ENCODE assay signal across 7 cellular contexts in genomic region chr17:78343099-78343432, GRCh38. TPM values are rescaled to one million over a fixed set of nuclear protein-coding genes. Genes with fewer than 3 reads are reported as not detected.
DNase-seq lines count a peak whose midpoint lies in the region; ATAC-seq, FAIRE-seq and TF ChIP-seq lines count a peak whose summit lies in the region.

No MANE protein-coding gene starts in this region.

- H3K9me1 ChIP-seq in endothelial cell of umbilical vein (replicated peaks; ENCODE audit: control insufficient read depth, extremely low read depth, insufficient read depth, low read length): no peaks in the 10 kb centered on the region

- H3K27ac ChIP-seq in H9 (ENCODE audit: insufficient read length, low read depth, low read length) (no peak overlapping the region), endothelial cell of umbilical vein (ENCODE audit: insufficient read depth, low read depth, low read length) (peak overlapping the region; percentile 82)

- POLR2A ChIA-PET in endothelial cell of umbilical vein (lab: Charles Lee): interaction anchor here (1.5 to 2.3 kb wide), 3 partner anchors 16 to 18 kb away, joined by 6 to 12 read pairs (median 6); partner anchors contain the start of gene SOCS3
- POLR2A ChIA-PET in naive thymus-derived CD8-positive, alpha-beta T cell (lab: Charles Lee): interaction anchor here (0.5 to 6.0 kb wide), 11 partner anchors 9 to 1180 kb away, joined by 3 to 55 read pairs (median 6); partner anchors contain the start of genes PGS1 and SOCS3

- no peaks in the 10 kb centered on the region for H3K36me3 ChIP-seq in endothelial cell of umbilical vein (ENCODE audit: control insufficient read depth in 2 of 2, extremely low read depth in 1 of 2, insufficient read depth in 2 of 2, low read length in 2 of 2)
- no peaks in the 10 kb centered on the region for H3K36me3 ChIP-seq in HAP-1 (replicated peaks)

- no peak overlapping the region for H4K5ac ChIP-seq in H9 (ENCODE audit: insufficient read length, low read depth, low read length)

- peaks cover 58% of the 10 kb centered on the region for H3K27me3 Mint-ChIP-seq in H9 (ENCODE audit: low read depth)
- no peaks in the 10 kb centered on the region for H3K27me3 Mint-ChIP-seq in naive thymus-derived CD8-positive, alpha-beta T cell

- no peak for TF ChIP-seq CTCF in H9 (conservative IDR thresholded peaks at IDR 0.05)
- no peak for TF ChIP-seq CTCF in endothelial cell of umbilical vein (IDR thresholded peaks at IDR 0.05; ENCODE audit: extremely low read depth in 1 of 2, insufficient read depth in 1 of 2, low read depth in 1 of 2, low read length in 2 of 2)

- no TSS peak for BruUV-seq in endothelial cell of umbilical vein (replicated peaks; lab: Mats Ljungman, UMichigan)

- no peak overlapping the region for H2AK5ac ChIP-seq in H9 (ENCODE audit: insufficient read length, low read length)

- H3K4me3 Mint-ChIP-seq in H9: peak overlapping the region in 1 of 2 experiments; percentile 46; a peak in 2 of 5 replicates
- peak overlapping the region; percentile 67 to 87 (median 80) for H3K4me3 Mint-ChIP-seq in naive thymus-derived CD8-positive, alpha-beta T cell

- no peaks in the 10 kb centered on the region for H3K79me2 ChIP-seq in H9 (ENCODE audit: insufficient read depth, low read length)
- H3K79me2 ChIP-seq in endothelial cell of umbilical vein (ENCODE audit: control insufficient read depth, insufficient read depth, low read length): no peaks in the 10 kb centered on the region

- no peak overlapping the region for H3K23ac ChIP-seq in H9 (ENCODE audit: insufficient read length, low read depth, low read length)

- no peak overlapping the region for H4K8ac ChIP-seq in H9 (replicated peaks; ENCODE audit: insufficient read length, low read depth, low read length)

- H3K27me3 ChIP-seq in H9 (ENCODE audit: insufficient read depth, low read length): no peaks in the 10 kb centered on the region
- H3K27me3 ChIP-seq in endothelial cell of umbilical vein (ENCODE audit: control insufficient read depth in 2 of 2, insufficient read depth in 2 of 2, low read length in 2 of 2): no peaks in the 10 kb centered on the region
- peaks cover 3% of the 10 kb centered on the region; the same call in 1 of the 2 replicates for H3K27me3 ChIP-seq in HAP-1 (ENCODE audit: low read depth)

- H3K4me1 Mint-ChIP-seq in H9: peaks cover 11 to 15% of the 10 kb centered on the region in 2 experiments
- peaks cover 31 to 83% (median 76%) of the 10 kb centered on the region in 4 donors for H3K4me1 Mint-ChIP-seq in naive thymus-derived CD8-positive, alpha-beta T cell

- H2BK5ac ChIP-seq in H9 (ENCODE audit: insufficient read length, low read length): no peak overlapping the region

- no peak overlapping the region for H3K14ac ChIP-seq in H9 (ENCODE audit: insufficient read depth, low read length)

- no peak overlapping the region for H2BK120ac ChIP-seq in H9 (ENCODE audit: low read depth, low read length, poor library complexity, severe bottlenecking)

- DNase-seq in H9 (peak; percentile 75), SW480 (ENCODE audit: low spot score) (peak; percentile 68), endothelial cell of umbilical vein (ENCODE audit: low read depth, low spot score) (peak; percentile 48), SIG-M5 (lab: John Stamatoyannopoulos, UW) (no peak), HAP-1 (ENCODE audit: low spot score in 2 of 2) (no peak)
- peak in 1 of 10 donors; percentile 43 for DNase-seq in naive thymus-derived CD8-positive, alpha-beta T cell

- no peak overlapping the region for H3K9ac ChIP-seq in H9 (ENCODE audit: extremely low read depth, insufficient read length, low read length)
- H3K9ac ChIP-seq in endothelial cell of umbilical vein (replicated peaks; ENCODE audit: extremely low read depth, insufficient read depth, low read length): peak overlapping the region; percentile 85

- H3K27ac Mint-ChIP-seq in H9: peak overlapping the region in 1 of 3 experiments; percentile 34; a peak in 1 of 7 replicates
- H3K27ac Mint-ChIP-seq in naive thymus-derived CD8-positive, alpha-beta T cell: peak overlapping the region; percentile 92 to 99 (median 97)

- H3K23me2 ChIP-seq in H9 (ENCODE audit: insufficient read length, low read depth, low read length, poor library complexity, severe bottlenecking): no peaks in the 10 kb centered on the region

- dilution Hi-C loops in endothelial cell of umbilical vein (cut with MboI; ENCODE audit: extremely low pct_ligation_motif_present, low sequenced_read_pairs): no loop called here

- peak; percentile 23 to 41 for ATAC-seq in naive thymus-derived CD8-positive, alpha-beta T cell
- no peak for ATAC-seq in HG02763 (IDR thresholded peaks at IDR 0.05; ENCODE audit: unreplicated experiment)

- H4K20me1 ChIP-seq in H9 (ENCODE audit: control insufficient read depth, insufficient read depth, insufficient read length) (no peaks in the 10 kb centered on the region), endothelial cell of umbilical vein (replicated peaks; ENCODE audit: control insufficient read depth, extremely low read depth, insufficient read depth, low read length) (no peaks in the 10 kb centered on the region)

- peak; percentile 72 for FAIRE-seq in endothelial cell of umbilical vein (lab: Jason Lieb, UNC)

- no peak overlapping the region for H3T11ph ChIP-seq in H9 (ENCODE audit: low read length)

- intact Hi-C loops in endothelial cell of umbilical vein (cut with micrococcal nuclease): loop anchor here (1.0 to 2.0 kb wide), 2 partner anchors 19 to 32 kb away; no protein-coding TSS in a partner anchor

- no peak overlapping the region for H4K91ac ChIP-seq in H9 (ENCODE audit: insufficient read length, low read depth, low read length)

- no peaks in the 10 kb centered on the region for H3K9me3 Mint-ChIP-seq in H9
- H3K9me3 Mint-ChIP-seq in naive thymus-derived CD8-positive, alpha-beta T cell: no peaks in the 10 kb centered on the region

- in situ Hi-C loops in HAP-1 (cut with MboI; ENCODE audit: low sequenced_read_pairs): no loop called here

- no peak overlapping the region for H2AFZ ChIP-seq in H9 (ENCODE audit: low read length)
- no peak overlapping the region for H2AFZ ChIP-seq in endothelial cell of umbilical vein (ENCODE audit: low read depth, low read length)

- H2BK20ac ChIP-seq in H9 (ENCODE audit: low read depth, low read length, poor library complexity, severe bottlenecking): no peak overlapping the region

- H3K9me3 ChIP-seq in H9 (ENCODE audit: control insufficient read depth, low read depth, low read length): no peaks in the 10 kb centered on the region
- no peaks in the 10 kb centered on the region for H3K9me3 ChIP-seq in endothelial cell of umbilical vein (replicated peaks; ENCODE audit: control insufficient read depth, insufficient read depth, low read length)
- H3K9me3 ChIP-seq in HAP-1: no peaks in the 10 kb centered on the region

- H3K18ac ChIP-seq in H9 (ENCODE audit: insufficient read length, low read depth, low read length): peak overlapping the region; percentile 48

- TF ChIP-seq POLR2A in endothelial cell of umbilical vein (IDR thresholded peaks at IDR 0.05; ENCODE audit: low read depth, low read length): no peak

- no peak overlapping the region for H2BK12ac ChIP-seq in H9 (ENCODE audit: insufficient read length, low read depth, low read length)

- H3K4me2 ChIP-seq in H9 (ENCODE audit: insufficient read depth, insufficient read length, low read length): no peak overlapping the region
- H3K4me2 ChIP-seq in endothelial cell of umbilical vein (ENCODE audit: insufficient read depth, low read length): no peak overlapping the region

- H3K4me3 ChIP-seq in endothelial cell of umbilical vein (replicated peaks in 1 of 3; ENCODE audit: insufficient read depth in 1 of 3, low read depth in 1 of 3, low read length in 3 of 3) (no peak overlapping the region), HAP-1 (no peak overlapping the region)

- no CpG with 5 or more reads among the region's 6 CpGs for WGBS in H9 (ENCODE audit: extremely low coverage, insufficient read length, low lambda C conversion rate)

- no peak overlapping the region for H3K4ac ChIP-seq in H9 (ENCODE audit: low read depth, low read length)

- CTCF ChIA-PET in endothelial cell of umbilical vein (lab: Charles Lee): interaction anchor here (0.7 to 4.3 kb wide), 7 partner anchors 15 to 92 kb away, joined by 3 to 27 read pairs (median 3); partner anchors contain the start of gene SOCS3

- no peaks in the 10 kb centered on the region for H3K36me3 Mint-ChIP-seq in H9 (ENCODE audit: insufficient read depth in 1 of 3, low read depth in 3 of 3)
- no peaks in the 10 kb centered on the region for H3K36me3 Mint-ChIP-seq in naive thymus-derived CD8-positive, alpha-beta T cell

- no peak overlapping the region for H3K56ac ChIP-seq in H9 (ENCODE audit: insufficient read length, low read depth, low read length)

- H3K4me1 ChIP-seq in H9 (ENCODE audit: insufficient read depth, low read length): no peaks in the 10 kb centered on the region; the same call in 1 of the 2 replicates
- H3K4me1 ChIP-seq in endothelial cell of umbilical vein (ENCODE audit: control insufficient read depth, extremely low read depth, insufficient read depth, low read length): peaks cover 36% of the 10 kb centered on the region
- peaks cover 4% of the 10 kb centered on the region for H3K4me1 ChIP-seq in HAP-1

- H3K79me1 ChIP-seq in H9 (ENCODE audit: insufficient read depth, low read depth, low read length, poor library complexity, severe bottlenecking): no peaks in the 10 kb centered on the region

- H2BK15ac ChIP-seq in H9 (ENCODE audit: low read depth, low read length): no peak overlapping the region

RNA-seq across cellular contexts. Expression of gene SOCS3, which starts 16.8 kb away (rescaled TPM):
- total RNA-seq in H9 (2021) (9.5 and 9.6 TPM in 2 replicates), endothelial cell of umbilical vein (13.6 and 14.3 TPM in 2 replicates)
- 6.2 and 6.6 TPM in 2 replicates for polyA plus RNA-seq in endothelial cell of umbilical vein
- polyA plus RNA-seq in endothelial cell of umbilical vein (2011; cell fraction: cytosol; rRNA removed): 5.3 and 7.9 TPM in 2 replicates
- 15.2 and 19.0 TPM in 2 replicates for polyA plus RNA-seq in endothelial cell of umbilical vein (2011; cell fraction: nucleus; rRNA removed)
- 12.2 and 14.3 TPM in 2 replicates for polyA plus RNA-seq in endothelial cell of umbilical vein (2012)
- 7.8 and 10.9 TPM in 2 replicates for polyA minus RNA-seq in endothelial cell of umbilical vein
- 31.0 TPM for polyA minus RNA-seq in endothelial cell of umbilical vein (2011; cell fraction: cytosol; rRNA and poly(A)+ RNA removed)
- polyA minus RNA-seq in endothelial cell of umbilical vein (2011; cell fraction: nucleus; rRNA and poly(A)+ RNA removed): 7.3 and 17.4 TPM in 2 replicates
- total RNA-seq in naive thymus-derived CD8-positive, alpha-beta T cell: 1 to 10 TPM in 1 of 2 experiments, under 1 TPM in 1; 0.86 to 1.0 TPM
- polyA plus RNA-seq in naive thymus-derived CD8-positive, alpha-beta T cell: 10 to 100 TPM; 21.2 to 43.9 (median 37.3) TPM

RNA-seq across cellular contexts. Expression of gene PGS1, which starts 35.4 kb away (rescaled TPM):
- total RNA-seq in H9 (2021): 41.8 and 45.7 TPM in 2 replicates
- 55.6 and 66.0 TPM in 2 replicates for total RNA-seq in endothelial cell of umbilical vein
- 48.4 and 50.8 TPM in 2 replicates for polyA plus RNA-seq in endothelial cell of umbilical vein
- polyA plus RNA-seq in endothelial cell of umbilical vein (2011; cell fraction: cytosol; rRNA removed): 28.4 and 36.1 TPM in 2 replicates
- 195 and 203 TPM in 2 replicates for polyA plus RNA-seq in endothelial cell of umbilical vein (2011; cell fraction: nucleus; rRNA removed)
- 30.2 and 34.0 TPM in 2 replicates for polyA plus RNA-seq in endothelial cell of umbilical vein (2012)
- polyA minus RNA-seq in endothelial cell of umbilical vein: 62.5 and 77.9 TPM in 2 replicates
- 31.2 TPM for polyA minus RNA-seq in endothelial cell of umbilical vein (2011; cell fraction: cytosol; rRNA and poly(A)+ RNA removed)
- 72.4 and 73.4 TPM in 2 replicates for polyA minus RNA-seq in endothelial cell of umbilical vein (2011; cell fraction: nucleus; rRNA and poly(A)+ RNA removed)
- 10 to 100 TPM; 72.5 to 73.4 TPM for total RNA-seq in naive thymus-derived CD8-positive, alpha-beta T cell
- 10 to 100 TPM; 24.3 to 46.6 (median 32.7) TPM for polyA plus RNA-seq in naive thymus-derived CD8-positive, alpha-beta T cell

Comparison
In these comparisons a context has a peak if more than half of its experiments do, and no peak if none do; other contexts are left out.
1. DNase-seq: peak in H9 (single experiment), SW480 (single experiment) and endothelial cell of umbilical vein (single experiment); none in SIG-M5 (single experiment) and HAP-1 (0 of 2).